In the genomic region with DNA sequence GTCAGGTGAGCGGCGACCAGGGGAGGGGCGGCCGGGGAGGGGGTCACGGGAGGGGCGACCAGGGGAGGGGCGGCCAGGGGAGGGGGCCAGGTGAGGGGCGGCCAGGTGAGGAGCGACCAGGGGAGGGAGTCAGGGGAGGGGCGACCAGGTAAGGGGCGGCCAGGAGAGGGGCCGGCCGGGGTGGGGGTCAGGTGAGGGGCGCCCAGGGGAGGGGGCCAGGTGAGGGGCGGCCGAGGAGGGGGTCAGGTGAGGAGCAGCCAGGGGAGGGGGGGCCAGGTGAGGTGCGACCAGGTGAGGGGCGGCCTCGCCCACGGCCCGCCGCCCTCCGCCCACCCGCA, we compare ENCODE assay signal across 1 cellular context.
TF ChIP-seq lines count a peak whose summit lies in the region.

No MANE protein-coding gene starts in this region.

TF ChIP-seq in liver, 16 proteins besides CTCF, POLR2A, EP300 and RAD21:
- TF ChIP-seq, protein P1, sequence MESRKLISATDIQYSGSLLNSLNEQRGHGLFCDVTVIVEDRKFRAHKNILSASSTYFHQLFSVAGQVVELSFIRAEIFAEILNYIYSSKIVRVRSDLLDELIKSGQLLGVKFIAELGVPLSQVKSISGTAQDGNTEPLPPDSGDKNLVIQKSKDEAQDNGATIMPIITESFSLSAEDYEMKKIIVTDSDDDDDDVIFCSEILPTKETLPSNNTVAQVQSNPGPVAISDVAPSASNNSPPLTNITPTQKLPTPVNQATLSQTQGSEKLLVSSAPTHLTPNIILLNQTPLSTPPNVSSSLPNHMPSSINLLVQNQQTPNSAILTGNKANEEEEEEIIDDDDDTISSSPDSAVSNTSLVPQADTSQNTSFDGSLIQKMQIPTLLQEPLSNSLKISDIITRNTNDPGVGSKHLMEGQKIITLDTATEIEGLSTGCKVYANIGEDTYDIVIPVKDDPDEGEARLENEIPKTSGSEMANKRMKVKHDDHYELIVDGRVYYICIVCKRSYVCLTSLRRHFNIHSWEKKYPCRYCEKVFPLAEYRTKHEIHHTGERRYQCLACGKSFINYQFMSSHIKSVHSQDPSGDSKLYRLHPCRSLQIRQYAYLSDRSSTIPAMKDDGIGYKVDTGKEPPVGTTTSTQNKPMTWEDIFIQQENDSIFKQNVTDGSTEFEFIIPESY (IDR thresholded peaks at IDR 0.05), result no peak
- TF ChIP-seq YY1 (IDR thresholded peaks at IDR 0.05) (no peak), TAF1 (conservative IDR thresholded peaks at IDR 0.05) (no peak), MAX (IDR thresholded peaks at IDR 0.05) (no peak), HNF4G (IDR thresholded peaks at IDR 0.05) (no peak), NR2F2 (IDR thresholded peaks at IDR 0.05) (no peak), REST (IDR thresholded peaks at IDR 0.05) (no peak), EGR1 (IDR thresholded peaks at IDR 0.05; ENCODE audit: low read depth in 2 of 2) (no peak), SP1 (IDR thresholded peaks at IDR 0.05) (no peak), FOXA1 (IDR thresholded peaks at IDR 0.05) (no peak)
